8 cellular contexts compared by ENCODE assay signal in the genomic region with DNA sequence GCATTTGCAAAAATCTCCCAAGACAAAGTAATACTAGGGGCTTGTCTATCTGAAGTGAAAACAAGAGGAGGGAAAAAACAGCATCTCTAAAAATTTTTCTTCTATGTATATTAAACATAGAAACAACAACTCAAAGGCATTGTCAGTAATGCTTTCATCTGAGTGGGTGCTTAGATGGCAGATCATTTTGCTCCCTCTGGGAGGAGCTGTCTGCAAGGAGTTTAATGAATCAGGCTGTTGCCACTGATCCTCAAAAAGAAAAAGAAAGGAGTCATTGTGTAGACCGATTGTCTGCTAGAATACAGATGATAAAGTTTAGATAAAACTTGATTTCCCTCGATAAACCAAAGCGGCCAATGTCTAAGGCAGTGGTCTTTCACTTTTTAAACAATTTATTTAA. TPM values are rescaled to one million over a fixed set of nuclear protein-coding genes. Genes with fewer than 3 reads are reported as not detected.
A peak's percentile ranks its signal among the peaks of the same experiment; 100 is the strongest.
DNase-seq lines count a peak whose midpoint lies in the region; ATAC-seq and TF ChIP-seq lines count a peak whose summit lies in the region.

No MANE protein-coding gene starts in this region.

- H3K9me3 ChIP-seq in heart right ventricle, result no peaks in the 10 kb centered on the region

- no peaks in the 10 kb centered on the region for H3K4me1 ChIP-seq in heart right ventricle

- intact Hi-C loops in heart right ventricle (cut with DNase I) (loop anchor here in 7 of 10 donors (5.0 to 10.0 kb wide), 5 partner anchors 195 to 575 kb away; a partner anchor contains a TSS), Right ventricle myocardium superior (cut with DNase I) (loop anchor here (10.0 kb wide), 1 partner anchor 195 kb away; no protein-coding TSS in a partner anchor)

- no peak overlapping the region for H3K4me3 ChIP-seq in heart right ventricle
- no peak overlapping the region for H3K4me3 ChIP-seq in cardiac fibroblast (replicated peaks in 1 of 2; ENCODE audit: low read depth in 2 of 2, low read length in 2 of 2)

- peak in 1 of 2 donors; percentile 12 for DNase-seq in heart right ventricle
- no peak for DNase-seq in Right ventricle myocardium superior
- DNase-seq in NCI-H2171 (lab: John Stamatoyannopoulos, UW), result peak; percentile 0
- peak; percentile 72 to 79 for DNase-seq in cardiac fibroblast (ENCODE audit: low read depth in 2 of 2)
- peak; percentile 49 for DNase-seq in midbrain (lab: John Stamatoyannopoulos, UW)
- DNase-seq in stimulated activated CD4-positive, alpha-beta T cell treated with anti-CD3 and anti-CD28 coated beads, Interleukin-2, amount 100 ng/mL, for 24 hours, result no peak
- DNase-seq in activated T-cell treated with anti-CD3 and anti-CD28 coated beads, Interleukin-2, amount 50 U/mL, for 72 hours, result no peak

- H3K27ac Mint-ChIP-seq in activated T-cell treated with anti-CD3 and anti-CD28 coated beads, Interleukin-2, amount 50 U/mL, for 72 hours, result no peak overlapping the region

- peaks cover 4% of the 10 kb centered on the region for H3K27me3 Mint-ChIP-seq in activated T-cell treated with anti-CD3 and anti-CD28 coated beads, Interleukin-2, amount 50 U/mL, for 72 hours (ENCODE audit: low read depth)

- H3K27me3 ChIP-seq in heart right ventricle, result no peaks in the 10 kb centered on the region

- no peaks in the 10 kb centered on the region for H3K4me1 Mint-ChIP-seq in activated T-cell treated with anti-CD3 and anti-CD28 coated beads, Interleukin-2, amount 50 U/mL, for 72 hours (ENCODE audit: low read depth)

- H3K4me3 Mint-ChIP-seq in activated T-cell treated with anti-CD3 and anti-CD28 coated beads, Interleukin-2, amount 50 U/mL, for 72 hours, result no peak overlapping the region

- TF ChIP-seq CTCF in heart right ventricle (IDR thresholded peaks at IDR 0.05), result peak; percentile 7 to 75 (median 53)
- peak; percentile 67 for TF ChIP-seq CTCF in cardiac fibroblast (IDR thresholded peaks at IDR 0.05; ENCODE audit: low read depth, low read length)

- peak in 1 of 8 donors; percentile 76 for ATAC-seq in heart right ventricle
- no peak for ATAC-seq in Right ventricle myocardium superior (ENCODE audit: poor library complexity)
- no peak for ATAC-seq in HG03097 (IDR thresholded peaks at IDR 0.05; ENCODE audit: low FRiP score, unreplicated experiment)
- no peak for ATAC-seq in activated T-cell treated with anti-CD3 and anti-CD28 coated beads, Interleukin-2, amount 50 U/mL, for 72 hours (replicated peaks in 1 of 2)

- no peaks in the 10 kb centered on the region for H3K36me3 Mint-ChIP-seq in activated T-cell treated with anti-CD3 and anti-CD28 coated beads, Interleukin-2, amount 50 U/mL, for 72 hours (ENCODE audit: insufficient read depth in 2 of 2)

- H3K27ac ChIP-seq in heart right ventricle, result no peak overlapping the region

- no peaks in the 10 kb centered on the region for H3K9me3 Mint-ChIP-seq in activated T-cell treated with anti-CD3 and anti-CD28 coated beads, Interleukin-2, amount 50 U/mL, for 72 hours

- 27 to 33% methylated on average over 3 of the region's 3 CpGs for WGBS in heart right ventricle, 2 donors

- no peaks in the 10 kb centered on the region for H3K36me3 ChIP-seq in heart right ventricle

RNA-seq across cellular contexts. Expression of a gene that starts 49.7 kb away (rescaled TPM):
- 10 to 100 TPM; 10.4 to 15.0 (median 11.9) TPM for total RNA-seq in heart right ventricle
- polyA plus RNA-seq in heart right ventricle, result 1 to 10 TPM; 2.4 to 2.5 TPM
- total RNA-seq in Right ventricle myocardium superior, result 12.4 TPM
- total RNA-seq in activated T-cell treated with anti-CD3 and anti-CD28 coated beads, Interleukin-2, amount 50 U/mL, for 72 hours, result 10 to 100 TPM in 1 of 2 donors, 1 to 10 TPM in 1; 9.7 to 10.9 TPM

RNA-seq across cellular contexts. Expression of a gene that starts 52.5 kb away (rescaled TPM):
- under 1 TPM in 7 of 10 donors, not detected in 3; 0.13 to 0.83 (median 0.36) TPM for total RNA-seq in heart right ventricle
- polyA plus RNA-seq in heart right ventricle, result under 1 TPM; 0.10 to 0.44 TPM
- 0.32 TPM for total RNA-seq in Right ventricle myocardium superior
- under 1 TPM; 0.14 TPM for total RNA-seq in activated T-cell treated with anti-CD3 and anti-CD28 coated beads, Interleukin-2, amount 50 U/mL, for 72 hours

Comparison
In these comparisons a context has a peak if more than half of its experiments do, and no peak if none do; other contexts are left out.
1. DNase-seq: peak in NCI-H2171 (single experiment), cardiac fibroblast (2 of 2) and midbrain (single experiment); none in Right ventricle myocardium superior (single experiment), stimulated activated CD4-positive, alpha-beta T cell treated with anti-CD3 and anti-CD28 coated beads, Interleukin-2, amount 100 ng/mL, for 24 hours (0 of 2) and activated T-cell treated with anti-CD3 and anti-CD28 coated beads, Interleukin-2, amount 50 U/mL, for 72 hours (0 of 2).